In the genomic region with DNA sequence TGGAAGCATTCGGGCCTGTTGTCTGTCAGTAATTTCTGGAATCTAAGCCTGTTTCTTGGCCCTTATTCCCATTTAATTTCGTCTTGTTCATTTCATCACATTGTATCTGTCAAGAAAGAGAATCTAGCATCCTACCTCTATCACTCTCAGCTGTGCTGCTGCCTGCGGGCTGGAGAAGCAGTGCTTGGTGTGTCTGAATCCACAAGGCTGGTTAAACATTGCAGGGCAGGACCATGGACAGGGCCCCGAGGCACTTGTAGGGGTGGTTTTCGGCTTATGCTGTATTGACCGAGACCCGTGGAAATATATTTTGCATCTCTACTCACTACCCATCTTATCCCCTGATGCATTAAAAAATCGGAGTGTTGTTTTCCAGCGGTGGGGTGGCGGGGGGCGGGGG, we compare ENCODE assay signal across 8 cellular contexts. TPM values are rescaled to one million over a fixed set of nuclear protein-coding genes. Genes with fewer than 3 reads are reported as not detected.
A peak's percentile ranks its signal among the peaks of the same experiment; 100 is the strongest.
DNase-seq lines count a peak whose midpoint lies in the region; ATAC-seq and TF ChIP-seq lines count a peak whose summit lies in the region.

No MANE protein-coding gene starts in this region.

- DNase-seq in AG09319 (ENCODE audit: extremely low read depth, low read depth) (peak; percentile 19), KG1 (lab: John Stamatoyannopoulos, UW) (peak; percentile 6), Right ventricle myocardium superior (peak; percentile 73), retinal pigment epithelial cell (ENCODE audit: low read depth) (peak; percentile 25), cortex of kidney (lab: John Stamatoyannopoulos, UW) (no peak), NCI-H2107 treated with DMSO at 0.1 percent for 48 hours (lab: John Stamatoyannopoulos, UW; ENCODE audit: unreplicated experiment) (no peak)
- peak; percentile 34 for DNase-seq in activated T-helper 1 cell treated with anti-CD3 and anti-CD28 coated beads, Interleukin-12 subunit alpha, Interleukin-12 subunit beta, Interleukin-2, Interleukin-4 antibody, amounts not matched to agents 30 ng/mL and 10 ng/mL and 1 ng/mL, durations not matched to agents 14 hours and 24 hours and 36 hours (ENCODE audit: low spot score)

- peak overlapping the region; percentile 25 for H3K4me3 Mint-ChIP-seq in activated T-helper 1 cell treated with anti-CD3 and anti-CD28 coated beads, Interleukin-12 subunit alpha, Interleukin-12 subunit beta, Interleukin-2, Interleukin-4 antibody, amounts not matched to agents 30 ng/mL and 10 ng/mL and 1 ng/mL, durations not matched to agents 14 hours and 24 hours and 36 hours

- intact Hi-C loops in activated T-helper 1 cell treated with anti-CD3 and anti-CD28 coated beads, Interleukin-12 subunit alpha, Interleukin-12 subunit beta, Interleukin-2, Interleukin-4 antibody, amounts not matched to agents 30 ng/mL and 10 ng/mL and 1 ng/mL, durations not matched to agents 14 hours and 24 hours and 36 hours (cut with micrococcal nuclease): no loop called here
- intact Hi-C loops in Right ventricle myocardium superior (cut with DNase I): no loop called here

- no peak overlapping the region for H3K4me3 ChIP-seq in retinal pigment epithelial cell (ENCODE audit: low read length)

- H3K36me3 Mint-ChIP-seq in activated T-helper 1 cell treated with anti-CD3 and anti-CD28 coated beads, Interleukin-12 subunit alpha, Interleukin-12 subunit beta, Interleukin-2, Interleukin-4 antibody, amounts not matched to agents 30 ng/mL and 10 ng/mL and 1 ng/mL, durations not matched to agents 14 hours and 24 hours and 36 hours (ENCODE audit: low read depth): peaks cover 2% of the 10 kb centered on the region

- no peak overlapping the region for H3K27ac Mint-ChIP-seq in activated T-helper 1 cell treated with anti-CD3 and anti-CD28 coated beads, Interleukin-12 subunit alpha, Interleukin-12 subunit beta, Interleukin-2, Interleukin-4 antibody, amounts not matched to agents 30 ng/mL and 10 ng/mL and 1 ng/mL, durations not matched to agents 14 hours and 24 hours and 36 hours

- no peaks in the 10 kb centered on the region for H3K9me3 Mint-ChIP-seq in activated T-helper 1 cell treated with anti-CD3 and anti-CD28 coated beads, Interleukin-12 subunit alpha, Interleukin-12 subunit beta, Interleukin-2, Interleukin-4 antibody, amounts not matched to agents 30 ng/mL and 10 ng/mL and 1 ng/mL, durations not matched to agents 14 hours and 24 hours and 36 hours

- H3K27me3 Mint-ChIP-seq in activated T-helper 1 cell treated with anti-CD3 and anti-CD28 coated beads, Interleukin-12 subunit alpha, Interleukin-12 subunit beta, Interleukin-2, Interleukin-4 antibody, amounts not matched to agents 30 ng/mL and 10 ng/mL and 1 ng/mL, durations not matched to agents 14 hours and 24 hours and 36 hours (ENCODE audit: insufficient read depth): peaks cover 57% of the 10 kb centered on the region

- peak; percentile 67 for ATAC-seq in Right ventricle myocardium superior (ENCODE audit: poor library complexity)
- no peak for ATAC-seq in HG03135 (IDR thresholded peaks at IDR 0.05; ENCODE audit: unreplicated experiment)

- peaks cover 6% of the 10 kb centered on the region for H3K4me1 Mint-ChIP-seq in activated T-helper 1 cell treated with anti-CD3 and anti-CD28 coated beads, Interleukin-12 subunit alpha, Interleukin-12 subunit beta, Interleukin-2, Interleukin-4 antibody, amounts not matched to agents 30 ng/mL and 10 ng/mL and 1 ng/mL, durations not matched to agents 14 hours and 24 hours and 36 hours (ENCODE audit: low read depth)

- TF ChIP-seq CTCF in AG09319 (IDR thresholded peaks at IDR 0.05; ENCODE audit: low read depth, low read length): no peak
- no peak for TF ChIP-seq CTCF in retinal pigment epithelial cell (conservative IDR thresholded peaks at IDR 0.05; ENCODE audit: low read depth, low read length)

RNA-seq across cellular contexts. Expression of a gene that starts 3.1 kb away (rescaled TPM):
- 28.7 and 29.8 TPM in 2 replicates for total RNA-seq in activated T-helper 1 cell treated with anti-CD3 and anti-CD28 coated beads, Interleukin-12 subunit alpha, Interleukin-12 subunit beta, Interleukin-2, Interleukin-4 antibody, amounts not matched to agents 30 ng/mL and 10 ng/mL and 1 ng/mL, durations not matched to agents 14 hours and 24 hours and 36 hours
- 12.0 TPM for total RNA-seq in Right ventricle myocardium superior

Comparison
In these comparisons a context has a peak if more than half of its experiments do, and no peak if none do; other contexts are left out.
1. DNase-seq: peak in AG09319 (single experiment), KG1 (single experiment), activated T-helper 1 cell treated with anti-CD3 and anti-CD28 coated beads, Interleukin-12 subunit alpha, Interleukin-12 subunit beta, Interleukin-2, Interleukin-4 antibody, amounts not matched to agents 30 ng/mL and 10 ng/mL and 1 ng/mL, durations not matched to agents 14 hours and 24 hours and 36 hours (single experiment), Right ventricle myocardium superior (single experiment) and retinal pigment epithelial cell (single experiment); none in cortex of kidney (single experiment) and NCI-H2107 treated with DMSO at 0.1 percent for 48 hours (single experiment).